Comparison of ENCODE assay signal across 1 cellular context in the genomic region with DNA sequence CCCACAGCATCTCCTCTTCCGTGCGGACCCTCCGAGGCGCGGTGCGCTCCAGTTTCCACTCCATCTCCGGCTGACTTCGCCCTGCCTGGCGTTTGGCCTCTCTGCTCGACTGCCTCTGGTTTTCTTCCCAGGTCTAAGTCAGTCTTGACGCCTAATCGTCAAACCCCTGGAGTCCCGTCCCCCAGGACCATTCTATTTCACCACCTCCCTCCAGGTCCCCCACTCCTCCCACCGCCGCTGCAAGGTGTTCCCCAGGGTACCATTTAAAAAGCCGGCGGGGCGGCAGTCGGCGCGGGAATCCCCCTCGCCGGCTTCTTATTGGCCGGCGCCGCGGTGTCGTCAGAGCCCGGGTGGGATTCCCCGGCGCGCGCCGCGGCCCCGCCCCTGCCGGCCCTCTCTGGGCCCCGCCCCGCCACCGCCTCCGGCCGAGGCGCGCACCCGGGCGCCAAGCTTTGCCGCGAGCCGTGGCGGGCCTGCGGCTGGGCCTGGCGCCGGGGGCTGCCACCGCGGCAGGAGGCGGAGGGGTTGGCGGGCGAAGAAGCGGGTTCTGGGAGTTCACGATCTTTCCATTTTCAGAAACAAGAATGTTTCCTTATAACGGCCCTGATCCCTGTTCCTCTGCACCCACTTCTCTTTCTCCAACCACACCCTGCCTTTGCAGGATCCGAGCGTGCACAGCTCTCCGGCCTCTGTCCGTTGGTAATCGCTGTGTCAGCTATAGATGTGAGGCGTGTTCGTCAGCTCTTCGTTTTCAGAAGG.
A peak's percentile ranks its signal among the peaks of the same experiment; 100 is the strongest.
TF ChIP-seq lines count a peak whose summit lies in the region.

TSS of gene CDC20B (minus strand) at position 241 of the 759 bp plus-strand sequence. CDS start at position 64, 177 bp downstream.

TF ChIP-seq in K562, 482 proteins besides CTCF, POLR2A, EP300 and RAD21 (continued from another document and continues in another):
- TF ChIP-seq ZBTB2 (IDR thresholded peaks at IDR 0.05) (no peak), MAFF (IDR thresholded peaks at IDR 0.05; ENCODE audit: low read length) (peak; percentile 72; the same call in 1 of the 2 replicates), ZNF224 (CRISPR knock-in tag; IDR thresholded peaks at IDR 0.05) (no peak), SAP30 (IDR thresholded peaks at IDR 0.05; ENCODE audit: borderline replicate concordance, insufficient read depth, low read depth, low read length, poor library complexity, severe bottlenecking) (peak; percentile 58), BHLHE40 (IDR thresholded peaks at IDR 0.05; ENCODE audit: low read length) (peak; percentile 23; the same call in 1 of the 2 replicates), ATF1 (CRISPR knock-in tag; IDR thresholded peaks at IDR 0.05) (no peak), ATF1 (tag; IDR thresholded peaks at IDR 0.05) (peak; percentile 58; the same call in 1 of the 2 replicates), ELF4 (CRISPR knock-in tag; IDR thresholded peaks at IDR 0.05) (no peak), ZNF280B (CRISPR knock-in tag; IDR thresholded peaks at IDR 0.05) (no peak), GATAD2B (IDR thresholded peaks at IDR 0.05; ENCODE audit: borderline replicate concordance) (peak; percentile 73; the same call in 1 of the 2 replicates), RBBP5 (IDR thresholded peaks at IDR 0.05; ENCODE audit: borderline replicate concordance, insufficient read depth, low read length, poor library complexity, severe bottlenecking) (peak; percentile 50), POLR2G (IDR thresholded peaks at IDR 0.05; ENCODE audit: low read depth, low read length) (peak; percentile 78), SIX5 (IDR thresholded peaks at IDR 0.05; ENCODE audit: borderline replicate concordance in 1 of 2, insufficient read depth in 1 of 2, low read depth in 1 of 2, low read length in 2 of 2) (no peak), NONO (IDR thresholded peaks at IDR 0.05; ENCODE audit: low read depth in 2 of 2, low read length in 1 of 2) (0 out of 4 replicates have a peak, but pooled peaks of 1 of the 2 experiments have one; percentile 44), HINFP (tag; conservative IDR thresholded peaks at IDR 0.05; ENCODE audit: low read depth) (no peak), ZNF140 (CRISPR knock-in tag; IDR thresholded peaks at IDR 0.05) (no peak), L3MBTL2 (IDR thresholded peaks at IDR 0.05) (peak; percentile 46; the same call in 1 of the 2 replicates), ZBTB11 (CRISPR knock-in tag; IDR thresholded peaks at IDR 0.05) (0 out of 6 replicates have a peak, but pooled peaks of 1 of the 3 experiments have one; percentile 33), NFYB (IDR thresholded peaks at IDR 0.05; ENCODE audit: extremely low read depth, insufficient read length) (peak; percentile 13), ARID4B (CRISPR knock-in tag; IDR thresholded peaks at IDR 0.05) (no peak), PHF8 (IDR thresholded peaks at IDR 0.05; ENCODE audit: borderline replicate concordance, low read length) (peak; percentile 72; the same call in 1 of the 2 replicates)
- TF ChIP-seq, protein P1, sequence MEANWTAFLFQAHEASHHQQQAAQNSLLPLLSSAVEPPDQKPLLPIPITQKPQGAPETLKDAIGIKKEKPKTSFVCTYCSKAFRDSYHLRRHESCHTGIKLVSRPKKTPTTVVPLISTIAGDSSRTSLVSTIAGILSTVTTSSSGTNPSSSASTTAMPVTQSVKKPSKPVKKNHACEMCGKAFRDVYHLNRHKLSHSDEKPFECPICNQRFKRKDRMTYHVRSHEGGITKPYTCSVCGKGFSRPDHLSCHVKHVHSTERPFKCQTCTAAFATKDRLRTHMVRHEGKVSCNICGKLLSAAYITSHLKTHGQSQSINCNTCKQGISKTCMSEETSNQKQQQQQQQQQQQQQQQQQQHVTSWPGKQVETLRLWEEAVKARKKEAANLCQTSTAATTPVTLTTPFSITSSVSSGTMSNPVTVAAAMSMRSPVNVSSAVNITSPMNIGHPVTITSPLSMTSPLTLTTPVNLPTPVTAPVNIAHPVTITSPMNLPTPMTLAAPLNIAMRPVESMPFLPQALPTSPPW (CRISPR knock-in tag; IDR thresholded peaks at IDR 0.05): peak; percentile 70
